In genomic region chr12:54357802-54358619, GRCh38 we compare ENCODE assay signal across 8 cellular contexts. TPM values are rescaled to one million over a fixed set of nuclear protein-coding genes. Genes with fewer than 3 reads are reported as not detected.
DNase-seq lines count a peak whose midpoint lies in the region; ATAC-seq and TF ChIP-seq lines count a peak whose summit lies in the region.

No MANE protein-coding gene starts in this region.

- no peak overlapping the region for H3K27ac Mint-ChIP-seq in activated naive CD4-positive, alpha-beta T cell treated with anti-CD3 and anti-CD28 coated beads for 36 hours

- H3K9ac ChIP-seq in iPS-18a (ENCODE audit: low read length), result peak overlapping the region; percentile 63

- no peaks in the 10 kb centered on the region for H3K9me3 Mint-ChIP-seq in activated naive CD4-positive, alpha-beta T cell treated with anti-CD3 and anti-CD28 coated beads for 36 hours

- intact Hi-C loops in left ventricle myocardium inferior (cut with micrococcal nuclease), result no loop called here
- intact Hi-C loops in cardiac septum (cut with DNase I), result no loop called here
- intact Hi-C loops in activated naive CD4-positive, alpha-beta T cell treated with anti-CD3 and anti-CD28 coated beads for 36 hours (cut with micrococcal nuclease), result no loop called here

- TF ChIP-seq CTCF in left ventricle myocardium inferior (IDR thresholded peaks at IDR 0.05; ENCODE audit: borderline replicate concordance), result no peak

- ATAC-seq in activated CD4-positive, CD25-positive, alpha-beta regulatory T cell treated with anti-CD3 and anti-CD28 coated beads, Interleukin-2, amount 50 U/mL, for 24 hours, result no peak

- H3K4me1 ChIP-seq in left ventricle myocardium inferior (peaks cover 37% of the 10 kb centered on the region), iPS-18a (ENCODE audit: control insufficient read depth, low read depth, low read length) (peaks cover 60% of the 10 kb centered on the region)

- H3K36me3 ChIP-seq in left ventricle myocardium inferior (no peaks in the 10 kb centered on the region), iPS-18a (ENCODE audit: control insufficient read depth, low read depth, low read length) (no peaks in the 10 kb centered on the region)

- H3K4me3 ChIP-seq in left ventricle myocardium inferior, result peak overlapping the region; percentile 79
- H3K4me3 ChIP-seq in iPS-18a (ENCODE audit: low read length), result peak overlapping the region; percentile 83

- CTCF ChIA-PET in activated naive CD4-positive, alpha-beta T cell treated with anti-CD3 and anti-CD28 coated beads for 36 hours (lab: Charles Lee), result interaction anchor here (1.0 to 9.1 kb wide), 12 partner anchors 10 to 142 kb away, joined by 3 to 117 read pairs (median 6); partner anchors contain the start of gene COPZ1

- H3K9me3 ChIP-seq in left ventricle myocardium inferior (replicated peaks), result no peaks in the 10 kb centered on the region
- H3K9me3 ChIP-seq in iPS-18a (ENCODE audit: control insufficient read depth, low read depth, low read length), result no peaks in the 10 kb centered on the region

- H3K4me1 Mint-ChIP-seq in activated naive CD4-positive, alpha-beta T cell treated with anti-CD3 and anti-CD28 coated beads for 36 hours (ENCODE audit: low read depth), result peaks cover 7% of the 10 kb centered on the region

- H3K27me3 ChIP-seq in left ventricle myocardium inferior (ENCODE audit: low read depth), result no peaks in the 10 kb centered on the region
- no peaks in the 10 kb centered on the region for H3K27me3 ChIP-seq in iPS-18a (ENCODE audit: control insufficient read depth, insufficient read depth, low read length)

- H3K4me3 Mint-ChIP-seq in activated naive CD4-positive, alpha-beta T cell treated with anti-CD3 and anti-CD28 coated beads for 36 hours, result no peak overlapping the region

- H3K27ac ChIP-seq in left ventricle myocardium inferior (replicated peaks) (peak overlapping the region; percentile 95), iPS-18a (ENCODE audit: low read length) (no peak overlapping the region)

- DNase-seq in left ventricle myocardium inferior (no peak), cardiac septum (ENCODE audit: low spot score) (no peak), NCI-H2196 treated with DMSO at 0.1 percent for 48 hours (lab: John Stamatoyannopoulos, UW; ENCODE audit: unreplicated experiment) (peak; percentile 51), superior temporal gyrus (ENCODE audit: extremely low spot score) (peak; percentile 60), NOMO-1 treated with dmso at 0.1 percent for 144 hours (lab: John Stamatoyannopoulos, UW; ENCODE audit: unreplicated experiment) (no peak)
- peak; percentile 48 for DNase-seq in activated naive CD4-positive, alpha-beta T cell treated with anti-CD3 and anti-CD28 coated beads for 36 hours

- H3K36me3 Mint-ChIP-seq in activated naive CD4-positive, alpha-beta T cell treated with anti-CD3 and anti-CD28 coated beads for 36 hours (ENCODE audit: low read depth), result no peaks in the 10 kb centered on the region

- H3K27me3 Mint-ChIP-seq in activated naive CD4-positive, alpha-beta T cell treated with anti-CD3 and anti-CD28 coated beads for 36 hours (ENCODE audit: low read depth), result no peaks in the 10 kb centered on the region

RNA-seq across cellular contexts. Expression of gene GPR84, which starts 6.3 kb away (rescaled TPM):
- not detected for total RNA-seq in left ventricle myocardium inferior
- 0.22 TPM for total RNA-seq in cardiac septum
- total RNA-seq in activated naive CD4-positive, alpha-beta T cell treated with anti-CD3 and anti-CD28 coated beads for 36 hours, result 1 to 10 TPM; 1.2 TPM

RNA-seq across cellular contexts. Expression of gene ZNF385A, which starts 26.5 kb away (rescaled TPM):
- 7.1 TPM for total RNA-seq in left ventricle myocardium inferior
- 4.8 TPM for total RNA-seq in cardiac septum
- total RNA-seq in activated naive CD4-positive, alpha-beta T cell treated with anti-CD3 and anti-CD28 coated beads for 36 hours, result 1 to 10 TPM in 1 of 2 experiments, under 1 TPM in 1; 0.93 to 1.1 TPM

RNA-seq across cellular contexts. Expression of gene COPZ1, which starts 33.1 kb away (rescaled TPM):
- total RNA-seq in left ventricle myocardium inferior (110 TPM), cardiac septum (106 TPM)
- total RNA-seq in activated naive CD4-positive, alpha-beta T cell treated with anti-CD3 and anti-CD28 coated beads for 36 hours, result 100 to 1,000 TPM in 1 of 2 experiments, 10 to 100 TPM in 1; 98.0 to 105 TPM

RNA-seq across cellular contexts. Expression of gene NFE2, which starts 57.2 kb away (rescaled TPM):
- total RNA-seq in left ventricle myocardium inferior (0.71 TPM), cardiac septum (1.2 TPM)
- not detected for total RNA-seq in activated naive CD4-positive, alpha-beta T cell treated with anti-CD3 and anti-CD28 coated beads for 36 hours

Comparison
In these comparisons a context has a peak if more than half of its experiments do, and no peak if none do; other contexts are left out.
1. DNase-seq: peak in NCI-H2196 treated with DMSO at 0.1 percent for 48 hours (single experiment), activated naive CD4-positive, alpha-beta T cell treated with anti-CD3 and anti-CD28 coated beads for 36 hours (single experiment) and superior temporal gyrus (single experiment); none in left ventricle myocardium inferior (single experiment), cardiac septum (single experiment) and NOMO-1 treated with dmso at 0.1 percent for 144 hours (single experiment).